ENCODE assay signal across 1 cellular context in the genomic region with DNA sequence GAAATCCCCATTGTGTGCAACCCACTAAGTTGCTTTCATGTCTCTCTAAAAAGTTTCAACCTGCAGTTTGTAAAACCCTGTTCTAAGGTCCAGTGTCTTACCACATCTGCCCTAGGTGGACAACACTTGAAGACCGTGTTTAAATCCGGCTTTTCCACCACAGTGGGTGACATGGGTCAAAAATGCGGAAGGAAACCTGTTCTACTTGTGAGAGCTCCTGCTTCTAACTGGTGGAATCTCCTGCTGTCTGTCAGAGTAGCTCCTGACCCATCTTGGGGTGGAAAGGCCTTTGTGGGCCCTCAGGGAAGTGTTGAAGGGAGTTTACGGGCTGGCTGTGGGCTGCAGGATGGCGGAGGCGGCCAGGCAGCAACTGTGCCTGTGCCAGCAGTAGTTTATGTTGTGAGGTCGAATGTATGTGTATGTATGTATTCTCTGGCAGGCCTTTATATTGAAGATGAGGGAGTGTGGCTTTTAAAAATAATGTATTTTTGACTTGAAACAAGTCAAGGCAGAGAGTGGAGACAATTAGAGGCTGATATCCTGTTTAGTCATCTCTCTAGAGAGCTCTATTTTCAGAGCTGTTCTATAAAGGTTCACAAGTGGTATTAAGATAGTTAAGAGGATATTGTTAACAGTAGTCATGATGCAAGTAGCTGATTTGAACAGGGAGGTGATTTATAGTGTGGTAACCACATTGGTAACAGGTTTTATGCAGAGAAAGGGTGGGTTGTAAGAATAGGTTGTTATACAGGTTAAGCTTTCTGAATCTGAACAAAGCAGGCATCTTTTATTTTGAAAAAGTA.
TF ChIP-seq lines count a peak whose summit lies in the region.

No MANE protein-coding gene starts in this region.

TF ChIP-seq in SK-N-SH treated with all-trans-retinoic acid at 6 μM for 48 hours, 23 proteins besides CTCF, POLR2A, EP300 and RAD21 (continued from another document):
- TF ChIP-seq, protein P1, sequence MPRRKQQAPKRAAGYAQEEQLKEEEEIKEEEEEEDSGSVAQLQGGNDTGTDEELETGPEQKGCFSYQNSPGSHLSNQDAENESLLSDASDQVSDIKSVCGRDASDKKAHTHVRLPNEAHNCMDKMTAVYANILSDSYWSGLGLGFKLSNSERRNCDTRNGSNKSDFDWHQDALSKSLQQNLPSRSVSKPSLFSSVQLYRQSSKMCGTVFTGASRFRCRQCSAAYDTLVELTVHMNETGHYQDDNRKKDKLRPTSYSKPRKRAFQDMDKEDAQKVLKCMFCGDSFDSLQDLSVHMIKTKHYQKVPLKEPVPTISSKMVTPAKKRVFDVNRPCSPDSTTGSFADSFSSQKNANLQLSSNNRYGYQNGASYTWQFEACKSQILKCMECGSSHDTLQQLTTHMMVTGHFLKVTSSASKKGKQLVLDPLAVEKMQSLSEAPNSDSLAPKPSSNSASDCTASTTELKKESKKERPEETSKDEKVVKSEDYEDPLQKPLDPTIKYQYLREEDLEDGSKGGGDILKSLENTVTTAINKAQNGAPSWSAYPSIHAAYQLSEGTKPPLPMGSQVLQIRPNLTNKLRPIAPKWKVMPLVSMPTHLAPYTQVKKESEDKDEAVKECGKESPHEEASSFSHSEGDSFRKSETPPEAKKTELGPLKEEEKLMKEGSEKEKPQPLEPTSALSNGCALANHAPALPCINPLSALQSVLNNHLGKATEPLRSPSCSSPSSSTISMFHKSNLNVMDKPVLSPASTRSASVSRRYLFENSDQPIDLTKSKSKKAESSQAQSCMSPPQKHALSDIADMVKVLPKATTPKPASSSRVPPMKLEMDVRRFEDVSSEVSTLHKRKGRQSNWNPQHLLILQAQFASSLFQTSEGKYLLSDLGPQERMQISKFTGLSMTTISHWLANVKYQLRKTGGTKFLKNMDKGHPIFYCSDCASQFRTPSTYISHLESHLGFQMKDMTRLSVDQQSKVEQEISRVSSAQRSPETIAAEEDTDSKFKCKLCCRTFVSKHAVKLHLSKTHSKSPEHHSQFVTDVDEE (CRISPR knock-in tag; IDR thresholded peaks at IDR 0.05) = no peak
- no peak for TF ChIP-seq ARNTL (CRISPR knock-in tag; IDR thresholded peaks at IDR 0.05; ENCODE audit: borderline replicate concordance, low read depth)
- TF ChIP-seq BACH2 (CRISPR knock-in tag; IDR thresholded peaks at IDR 0.05; ENCODE audit: borderline replicate concordance) = no peak
- no peak for TF ChIP-seq ISL1 (CRISPR knock-in tag; IDR thresholded peaks at IDR 0.05)
- no peak for TF ChIP-seq CSDC2 (CRISPR knock-in tag; IDR thresholded peaks at IDR 0.05)
- TF ChIP-seq ZNF565 (CRISPR knock-in tag; conservative IDR thresholded peaks at IDR 0.05; ENCODE audit: low read depth) = no peak
- TF ChIP-seq ZNF8 (CRISPR knock-in tag; IDR thresholded peaks at IDR 0.05) = no peak
